Comparison of ENCODE assay signal across 1 cellular context in genomic region chr3:30597131-30597768, GRCh38.
TF ChIP-seq lines count a peak whose summit lies in the region.

No MANE protein-coding gene starts in this region.

TF ChIP-seq in GM23338, 12 proteins besides CTCF, POLR2A, EP300 and RAD21 (continued from another document):
- TF ChIP-seq CREB1 (CRISPR knock-in tag; IDR thresholded peaks at IDR 0.05; ENCODE audit: low read depth) (no peak), JUNB (IDR thresholded peaks at IDR 0.05; ENCODE audit: unreplicated experiment) (no peak), STAT1 (IDR thresholded peaks at IDR 0.05; ENCODE audit: unreplicated experiment) (no peak), REST (IDR thresholded peaks at IDR 0.05; ENCODE audit: unreplicated experiment) (no peak), NANOG (IDR thresholded peaks at IDR 0.05; ENCODE audit: borderline replicate concordance) (no peak), EZH2phosphoT487 (IDR thresholded peaks at IDR 0.05; ENCODE audit: unreplicated experiment) (no peak), POLR2AphosphoS5 (IDR thresholded peaks at IDR 0.05; ENCODE audit: low read depth) (no peak)
